29 cellular contexts compared by ENCODE assay signal in the genomic region with DNA sequence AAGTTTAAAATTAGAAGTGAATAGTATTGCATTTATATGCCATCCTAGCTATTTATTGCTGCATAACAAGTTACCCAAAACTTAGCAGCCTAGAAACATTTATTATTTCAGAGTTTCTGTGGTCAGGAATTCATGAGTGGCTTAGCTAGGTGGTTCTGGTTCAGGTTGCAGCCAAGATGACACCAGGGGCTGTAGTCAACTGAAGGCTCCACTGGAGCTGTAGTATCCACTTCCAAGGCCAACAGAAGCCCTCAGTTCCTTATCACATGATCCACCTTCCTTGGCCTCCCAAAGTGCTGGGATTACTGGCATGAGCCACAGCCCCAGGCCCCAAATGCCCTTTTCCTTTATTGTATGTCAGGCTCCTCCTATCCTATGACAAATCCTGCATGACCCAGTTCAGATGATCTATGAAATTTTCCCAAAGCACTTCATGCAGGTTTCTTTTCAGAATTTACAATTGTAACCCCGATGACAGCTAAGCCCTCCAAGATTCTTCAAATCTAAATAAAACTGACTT.
"Had no signal": no experiment of that assay in that cellular context is flagged by ENCODE, and none has a peak within 500 bp of the region (broad histone marks: within the 10 kb centered on the region; RNA-seq: fewer than 3 reads in every experiment).

No MANE protein-coding gene starts in this region.

- H3K9me3 ChIP-seq: MG63 had no signal

- DNase-seq: activated CD4-positive, alpha-beta T cell treated with anti-CD3 and anti-CD28 coated beads, Interleukin-2, amount 10 ng/mL, durations not matched to agents 24 days and 14 days; activated CD4-positive, alpha-beta T cell treated with anti-CD3 and anti-CD28 coated beads, Interleukin-2, amount 50 U/mL, for 4 hours; activated CD8-positive, alpha-beta T cell treated with anti-CD3 and anti-CD28 coated beads, Interleukin-2, amount 10 ng/mL, durations not matched to agents 7 days and 5 days; activated effector memory CD4-positive, alpha-beta T cell treated with Interleukin-2 at 50 U/mL for 16 hours; activated naive CD4-positive, alpha-beta T cell treated with anti-CD3 and anti-CD28 coated beads, Interleukin-2, amount 10 ng/mL, durations not matched to agents 7 days and 5 days; activated naive CD8-positive, alpha-beta T cell treated with anti-CD3 and anti-CD28 coated beads, Interleukin-2, amount 50 U/mL, for 24 hours; activated T-cell treated with anti-CD3 and anti-CD28 coated beads, Interleukin-2, amount 50 U/mL, for 48 hours; anterior cingulate cortex; central memory CD4-positive, alpha-beta T cell; Kasumi-1; KG1; MG63; NCI-H1048; NCI-H1105 treated with DMSO at 0.1 percent for 48 hours; NCI-H1436; NCI-H1694; NCI-H2029; NCI-H345; NCI-H524 treated with DMSO at 0.1 percent for 48 hours; NCI-H748 treated with DMSO at 0.1 percent for 48 hours; NK-92 treated with Interleukin-12 subunit alpha and Interleukin-12 subunit beta, amount 100 ng/mL, for 24 hours; PC-3; Right ventricle myocardium superior had no signal

- H3K36me3 ChIP-seq: MG63 had no signal

- H3K27me3 Mint-ChIP-seq: activated CD4-positive, alpha-beta T cell treated with anti-CD3 and anti-CD28 coated beads, Interleukin-2, amount 10 ng/mL, durations not matched to agents 24 days and 14 days; activated naive CD4-positive, alpha-beta T cell treated with anti-CD3 and anti-CD28 coated beads, Interleukin-2, amount 10 ng/mL, durations not matched to agents 7 days and 5 days; activated naive CD8-positive, alpha-beta T cell; activated naive CD8-positive, alpha-beta T cell treated with anti-CD3 and anti-CD28 coated beads, Interleukin-2, amount 50 U/mL, for 24 hours; IgD-negative memory B cell had no signal

- H3K27ac Mint-ChIP-seq: activated CD4-positive, alpha-beta T cell treated with anti-CD3 and anti-CD28 coated beads, Interleukin-2, amount 10 ng/mL, durations not matched to agents 24 days and 14 days; activated CD8-positive, alpha-beta T cell treated with anti-CD3 and anti-CD28 coated beads, Interleukin-2, amount 10 ng/mL, durations not matched to agents 7 days and 5 days; activated naive CD4-positive, alpha-beta T cell treated with anti-CD3 and anti-CD28 coated beads, Interleukin-2, amount 10 ng/mL, durations not matched to agents 7 days and 5 days; activated naive CD8-positive, alpha-beta T cell; activated naive CD8-positive, alpha-beta T cell treated with anti-CD3 and anti-CD28 coated beads, Interleukin-2, amount 50 U/mL, for 24 hours; brain; T-helper 1 cell treated with Interleukin-12 subunit alpha and Interleukin-12 subunit beta and Interleukin-4 antibody, amounts not matched to agents 30 μg/mL and 1 μg/mL, for 36 hours; T-helper 2 cell treated with Interferon-gamma antibody and Interleukin-4, amounts not matched to agents 5 μg/mL and 100 μg/mL, for 36 hours had no signal

- H3K4me3 Mint-ChIP-seq: activated CD4-positive, alpha-beta T cell treated with anti-CD3 and anti-CD28 coated beads, Interleukin-2, amount 10 ng/mL, durations not matched to agents 24 days and 14 days; activated CD8-positive, alpha-beta T cell treated with anti-CD3 and anti-CD28 coated beads, Interleukin-2, amount 10 ng/mL, durations not matched to agents 7 days and 5 days; activated naive CD4-positive, alpha-beta T cell treated with anti-CD3 and anti-CD28 coated beads, Interleukin-2, amount 10 ng/mL, durations not matched to agents 7 days and 5 days; activated naive CD8-positive, alpha-beta T cell; activated naive CD8-positive, alpha-beta T cell treated with anti-CD3 and anti-CD28 coated beads, Interleukin-2, amount 50 U/mL, for 24 hours; brain; IgD-negative memory B cell; T-helper 1 cell treated with Interleukin-12 subunit alpha and Interleukin-12 subunit beta and Interleukin-4 antibody, amounts not matched to agents 30 μg/mL and 1 μg/mL, for 36 hours; T-helper 2 cell treated with Interferon-gamma antibody and Interleukin-4, amounts not matched to agents 5 μg/mL and 100 μg/mL, for 36 hours had no signal

- ATAC-seq: activated CD8-positive, alpha-beta T cell treated with anti-CD3 and anti-CD28 coated beads, Interleukin-2, amount 10 ng/mL, durations not matched to agents 7 days and 5 days; activated naive CD8-positive, alpha-beta T cell treated with anti-CD3 and anti-CD28 coated beads, Interleukin-2, amount 50 U/mL, for 24 hours; PC-3 had no signal

- H3K27ac ChIP-seq: SK-N-MC had no signal

- H3K9me3 Mint-ChIP-seq: activated CD4-positive, alpha-beta T cell treated with anti-CD3 and anti-CD28 coated beads, Interleukin-2, amount 10 ng/mL, durations not matched to agents 24 days and 14 days; activated naive CD4-positive, alpha-beta T cell treated with anti-CD3 and anti-CD28 coated beads, Interleukin-2, amount 10 ng/mL, durations not matched to agents 7 days and 5 days; activated naive CD8-positive, alpha-beta T cell treated with anti-CD3 and anti-CD28 coated beads, Interleukin-2, amount 50 U/mL, for 24 hours; brain; IgD-negative memory B cell; T-helper 1 cell treated with Interleukin-12 subunit alpha and Interleukin-12 subunit beta and Interleukin-4 antibody, amounts not matched to agents 30 μg/mL and 1 μg/mL, for 36 hours; T-helper 2 cell treated with Interferon-gamma antibody and Interleukin-4, amounts not matched to agents 5 μg/mL and 100 μg/mL, for 36 hours had no signal

- H3K4me3 ChIP-seq: MG63, SK-N-MC had no signal

- H3K27me3 ChIP-seq: MG63 had no signal
